Comparison of ENCODE assay signal across 12 cellular contexts in genomic region chr10:90652519-90652918, GRCh38.
A peak's percentile ranks its signal among the peaks of the same experiment; 100 is the strongest.
DNase-seq lines count a peak whose midpoint lies in the region; ATAC-seq and TF ChIP-seq lines count a peak whose summit lies in the region.
"Had no signal": no experiment of that assay in that cellular context is flagged by ENCODE, and none has a peak within 500 bp of the region (broad histone marks: within the 10 kb centered on the region; RNA-seq: fewer than 3 reads in every experiment).

No MANE protein-coding gene starts in this region.

- no peak overlapping the region for H4K91ac ChIP-seq in H9 (ENCODE audit: insufficient read length, low read depth, low read length)

- no peak overlapping the region for H3K27ac Mint-ChIP-seq in H9
- H3K27ac Mint-ChIP-seq: activated naive CD4-positive, alpha-beta T cell treated with anti-CD3 and anti-CD28 coated beads, Interleukin-2, amount 10 ng/mL, durations not matched to agents 7 days and 5 days; natural killer cell treated with Interleukin-12 subunit alpha and Interleukin-12 subunit beta and Interleukin-15 and Interleukin-18, amount 100 ng/mL, for 72 hours had no signal

- H3K36me3 ChIP-seq in hepatocyte (replicated peaks; ENCODE audit: insufficient read depth, low read depth) (no peaks in the 10 kb centered on the region), esophagus squamous epithelium (no peaks in the 10 kb centered on the region)

- H2AFZ ChIP-seq in H9 (ENCODE audit: low read length) (no peak overlapping the region), hepatocyte (no peak overlapping the region)

- H3K36me3 Mint-ChIP-seq in H9 (ENCODE audit: insufficient read depth in 1 of 3, low read depth in 3 of 3) = peaks cover 0 to 5% (median 4%) of the 10 kb centered on the region in 3 experiments; a peak in 3 of 7 replicates
- H3K36me3 Mint-ChIP-seq: activated naive CD4-positive, alpha-beta T cell treated with anti-CD3 and anti-CD28 coated beads, Interleukin-2, amount 10 ng/mL, durations not matched to agents 7 days and 5 days; natural killer cell treated with Interleukin-12 subunit alpha and Interleukin-12 subunit beta and Interleukin-15 and Interleukin-18, amount 100 ng/mL, for 72 hours had no signal

- H3K79me2 ChIP-seq in H9 (ENCODE audit: insufficient read depth, low read length) (no peaks in the 10 kb centered on the region), hepatocyte (no peaks in the 10 kb centered on the region)

- no peak for TF ChIP-seq POLR2A in esophagus squamous epithelium (IDR thresholded peaks at IDR 0.05)

- no peak overlapping the region for H3K4me3 ChIP-seq in AG04450 (ENCODE audit: low read depth, low read length)
- H3K4me3 ChIP-seq in hepatocyte = no peak overlapping the region
- H3K4me3 ChIP-seq in esophagus squamous epithelium = no peak overlapping the region

- intact Hi-C loops in esophagus squamous epithelium (cut with DNase I) = no loop called here

- H3K4me1 Mint-ChIP-seq in H9 = peaks cover 0 to 2% of the 10 kb centered on the region in 2 experiments; a peak in 1 of 4 replicates
- H3K4me1 Mint-ChIP-seq: activated naive CD4-positive, alpha-beta T cell treated with anti-CD3 and anti-CD28 coated beads, Interleukin-2, amount 10 ng/mL, durations not matched to agents 7 days and 5 days had no signal

- CTCF ChIA-PET in AG04450 (lab: Charles Lee) = interaction anchor here (1.5 to 2.8 kb wide), 2 partner anchors 364 to 856 kb away, joined by 3 to 9 read pairs; no protein-coding TSS in a partner anchor

- H3K9ac ChIP-seq in H9 (ENCODE audit: extremely low read depth, insufficient read length, low read length) = no peak overlapping the region

- no peaks in the 10 kb centered on the region for H3K79me1 ChIP-seq in H9 (ENCODE audit: insufficient read depth, low read depth, low read length, poor library complexity, severe bottlenecking)

- H3K4me2 ChIP-seq in H9 (ENCODE audit: insufficient read depth, insufficient read length, low read length) (no peak overlapping the region), hepatocyte (no peak overlapping the region)

- H3K14ac ChIP-seq in H9 (ENCODE audit: insufficient read depth, low read length) = no peak overlapping the region

- no peaks in the 10 kb centered on the region for H3K9me3 ChIP-seq in AG04450 (ENCODE audit: control insufficient read depth, insufficient read depth, low read length)
- H3K9me3 ChIP-seq in H9 (ENCODE audit: control insufficient read depth, low read depth, low read length) = no peaks in the 10 kb centered on the region
- H3K9me3 ChIP-seq in hepatocyte (ENCODE audit: low read depth) = no peaks in the 10 kb centered on the region
- no peaks in the 10 kb centered on the region for H3K9me3 ChIP-seq in esophagus squamous epithelium

- no peak overlapping the region for H3K56ac ChIP-seq in H9 (ENCODE audit: insufficient read length, low read depth, low read length)

- no peak overlapping the region for H3T11ph ChIP-seq in H9 (ENCODE audit: low read length)

- H3K9me3 Mint-ChIP-seq in H9 = peaks cover 3 to 4% of the 10 kb centered on the region in 2 experiments; a peak in 4 of 5 replicates

- H4K20me1 ChIP-seq in H9 (ENCODE audit: control insufficient read depth, insufficient read depth, insufficient read length) (no peaks in the 10 kb centered on the region), hepatocyte (ENCODE audit: insufficient read depth, poor library complexity, severe bottlenecking) (no peaks in the 10 kb centered on the region)

- H3K4me1 ChIP-seq in H9 (ENCODE audit: insufficient read depth, low read length) (no peaks in the 10 kb centered on the region), hepatocyte (ENCODE audit: insufficient read depth) (no peaks in the 10 kb centered on the region), esophagus squamous epithelium (no peaks in the 10 kb centered on the region)

- H3K18ac ChIP-seq in H9 (ENCODE audit: insufficient read length, low read depth, low read length) = no peak overlapping the region

- no peak overlapping the region for H4K5ac ChIP-seq in H9 (ENCODE audit: insufficient read length, low read depth, low read length)

- DNase-seq in AG04450 (ENCODE audit: low read depth, low spot score) (no peak), H9 (no peak), SHP77 treated with DMSO at 0.1 percent for 48 hours (lab: John Stamatoyannopoulos, UW) (peak; percentile 0), hepatocyte (ENCODE audit: low spot score) (peak; percentile 44), esophagus squamous epithelium (lab: John Stamatoyannopoulos, UW) (no peak), cortex of kidney (lab: John Stamatoyannopoulos, UW) (no peak)
- DNase-seq: activated naive CD4-positive, alpha-beta T cell treated with anti-CD3 and anti-CD28 coated beads, Interleukin-2, amount 10 ng/mL, durations not matched to agents 7 days and 5 days; COR-L47; NCI-H2171 treated with DMSO at 0.1 percent for 48 hours had no signal

- H2BK20ac ChIP-seq in H9 (ENCODE audit: low read depth, low read length, poor library complexity, severe bottlenecking) = no peak overlapping the region

- no peak overlapping the region for H2BK15ac ChIP-seq in H9 (ENCODE audit: low read depth, low read length)

- no peaks in the 10 kb centered on the region for H3K27me3 Mint-ChIP-seq in H9 (ENCODE audit: low read depth)
- H3K27me3 Mint-ChIP-seq: activated naive CD4-positive, alpha-beta T cell treated with anti-CD3 and anti-CD28 coated beads, Interleukin-2, amount 10 ng/mL, durations not matched to agents 7 days and 5 days; natural killer cell treated with Interleukin-12 subunit alpha and Interleukin-12 subunit beta and Interleukin-15 and Interleukin-18, amount 100 ng/mL, for 72 hours had no signal

- H3K9me2 ChIP-seq in hepatocyte (replicated peaks; ENCODE audit: insufficient read depth) = no peaks in the 10 kb centered on the region

- H4K8ac ChIP-seq in H9 (replicated peaks; ENCODE audit: insufficient read length, low read depth, low read length) = no peak overlapping the region

- H3K27ac ChIP-seq in AG04450 (ENCODE audit: low read depth, low read length) (no peak overlapping the region), H9 (ENCODE audit: insufficient read length, low read depth, low read length) (no peak overlapping the region), hepatocyte (no peak overlapping the region), esophagus squamous epithelium (no peak overlapping the region)

- no peak overlapping the region for H2BK5ac ChIP-seq in H9 (ENCODE audit: insufficient read length, low read length)

- no peaks in the 10 kb centered on the region for H3K27me3 ChIP-seq in AG04450 (ENCODE audit: control insufficient read depth, insufficient read depth, low read length)
- H3K27me3 ChIP-seq in H9 (ENCODE audit: insufficient read depth, low read length) = no peaks in the 10 kb centered on the region
- H3K27me3 ChIP-seq in hepatocyte = no peaks in the 10 kb centered on the region
- no peaks in the 10 kb centered on the region for H3K27me3 ChIP-seq in esophagus squamous epithelium

- no peak overlapping the region for H3K4ac ChIP-seq in H9 (ENCODE audit: low read depth, low read length)

- no peaks in the 10 kb centered on the region for H3K23me2 ChIP-seq in H9 (ENCODE audit: insufficient read length, low read depth, low read length, poor library complexity, severe bottlenecking)

- POLR2A ChIA-PET in AG04450 (lab: Yijun Ruan, JAX) = no interaction called here

- TF ChIP-seq CTCF in AG04450 (IDR thresholded peaks at IDR 0.05; ENCODE audit: low read depth, low read length) (peak; percentile 65), H9 (conservative IDR thresholded peaks at IDR 0.05) (peak; percentile 66), hepatocyte (IDR thresholded peaks at IDR 0.05; ENCODE audit: poor library complexity) (peak; percentile 49), esophagus squamous epithelium (IDR thresholded peaks at IDR 0.05) (peak in 1 of 6 experiments; percentile 40)

- H2BK120ac ChIP-seq in H9 (ENCODE audit: low read depth, low read length, poor library complexity, severe bottlenecking) = no peak overlapping the region

- H3K23ac ChIP-seq in H9 (ENCODE audit: insufficient read length, low read depth, low read length) = no peak overlapping the region

- H2AK5ac ChIP-seq in H9 (ENCODE audit: insufficient read length, low read length) = no peak overlapping the region

- no peak for ATAC-seq in HG02884 (IDR thresholded peaks at IDR 0.05; ENCODE audit: unreplicated experiment)
- no peak for ATAC-seq in HG02852 (IDR thresholded peaks at IDR 0.05; ENCODE audit: unreplicated experiment)
- ATAC-seq: natural killer cell treated with Interleukin-12 subunit alpha and Interleukin-12 subunit beta and Interleukin-15 and Interleukin-18, amount 100 ng/mL, for 72 hours had no signal

- no peak overlapping the region for H2BK12ac ChIP-seq in H9 (ENCODE audit: insufficient read length, low read depth, low read length)

- no peak overlapping the region for H3K4me3 Mint-ChIP-seq in H9
- H3K4me3 Mint-ChIP-seq: activated naive CD4-positive, alpha-beta T cell treated with anti-CD3 and anti-CD28 coated beads, Interleukin-2, amount 10 ng/mL, durations not matched to agents 7 days and 5 days; natural killer cell treated with Interleukin-12 subunit alpha and Interleukin-12 subunit beta and Interleukin-15 and Interleukin-18, amount 100 ng/mL, for 72 hours had no signal

Comparison
In these comparisons a context has a peak if more than half of its experiments do, and no peak if none do; other contexts are left out.
1. DNase-seq: peak in SHP77 treated with DMSO at 0.1 percent for 48 hours (single experiment) and hepatocyte (single experiment); none in AG04450 (single experiment), H9 (single experiment), esophagus squamous epithelium (single experiment) and cortex of kidney (single experiment).